In the genomic region with DNA sequence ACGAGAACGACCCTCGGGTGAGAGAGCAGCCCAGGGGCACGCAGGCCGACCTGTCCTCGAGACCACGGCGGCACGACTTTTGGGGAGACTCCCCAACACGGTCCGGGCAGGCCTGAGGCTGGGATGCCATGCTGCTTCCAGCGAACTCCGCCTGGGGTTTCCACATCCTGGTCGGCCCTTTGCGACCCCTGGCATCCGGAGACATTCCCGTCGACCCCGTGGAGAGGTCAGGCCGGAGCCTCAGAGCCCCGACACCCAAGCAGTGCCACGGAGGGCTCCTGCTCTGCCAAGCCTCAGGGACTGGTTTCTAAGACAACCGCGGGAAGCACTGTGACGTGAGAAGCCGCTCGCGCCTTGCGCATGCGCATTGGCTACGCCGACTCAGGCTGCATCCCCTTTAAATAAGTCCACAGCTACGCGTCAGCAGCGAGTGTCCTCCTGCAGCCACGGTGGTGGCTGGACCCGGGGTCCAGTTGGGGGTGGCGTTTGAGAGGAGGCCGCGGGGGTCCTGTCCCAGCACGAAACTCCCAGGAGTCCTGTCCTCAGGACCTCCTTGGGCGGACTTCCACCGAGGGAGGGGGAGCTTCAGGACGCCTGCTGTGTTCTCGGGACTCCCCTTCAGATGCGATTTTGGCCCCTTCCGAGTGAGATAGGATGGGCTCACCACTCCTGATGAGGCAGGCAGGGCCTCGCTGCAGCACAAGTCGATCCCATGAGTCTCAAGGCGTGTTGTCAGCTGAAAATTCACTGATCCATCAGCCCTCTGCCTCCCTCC, we compare ENCODE assay signal across 10 cellular contexts.
DNase-seq lines count a peak whose midpoint lies in the region; FAIRE-seq lines count a peak whose summit lies in the region.
"Had no signal": no experiment of that assay in that cellular context is flagged by ENCODE, and none has a peak within 500 bp of the region (broad histone marks: within the 10 kb centered on the region; RNA-seq: fewer than 3 reads in every experiment).

No MANE protein-coding gene starts in this region.

- no peak overlapping the region for H4K5ac ChIP-seq in mesendoderm (ENCODE audit: low read length)

- H3K4ac ChIP-seq in mesendoderm (ENCODE audit: low read depth, low read length): no peak overlapping the region

- H4K8ac ChIP-seq in mesendoderm (ENCODE audit: low read depth, low read length): no peak overlapping the region

- H3K79me1 ChIP-seq in mesendoderm (ENCODE audit: low read length): no peaks in the 10 kb centered on the region

- no peak overlapping the region for H2BK120ac ChIP-seq in mesendoderm (ENCODE audit: low read depth, low read length)

- H3K18ac ChIP-seq in mesendoderm (ENCODE audit: low read length): no peak overlapping the region

- no peak overlapping the region for H3K4me2 ChIP-seq in mesendoderm (ENCODE audit: low read length)

- no peaks in the 10 kb centered on the region for H3K36me3 ChIP-seq in mesendoderm (ENCODE audit: control insufficient read depth, insufficient read depth, low read length)
- H3K36me3 ChIP-seq: vagina had no signal

- no peak overlapping the region for H2BK15ac ChIP-seq in mesendoderm (replicated peaks; ENCODE audit: low read depth)

- no peaks in the 10 kb centered on the region for H3K79me2 ChIP-seq in mesendoderm (ENCODE audit: control insufficient read depth, insufficient read depth, low read length)

- H2AK5ac ChIP-seq in mesendoderm (ENCODE audit: low read length): no peak overlapping the region

- FAIRE-seq in frontal cortex (lab: Jason Lieb, UNC): no peak

- DNase-seq in SK-N-DZ (ENCODE audit: low spot score) (peak; percentile 69), activated T-cell treated with anti-CD3 and anti-CD28 coated beads for 1 hour (ENCODE audit: low read depth) (peak; percentile 33), iPS-NIHi11 (ENCODE audit: low spot score) (peak; percentile 1), frontal cortex (ENCODE audit: low spot score in 2 of 2) (no peak), DMS79 treated with DMSO at 0.1 percent for 48 hours (lab: John Stamatoyannopoulos, UW) (no peak), mesendoderm (no peak)
- peak; percentile 16 for DNase-seq in stimulated activated CD8-positive, alpha-beta memory T cell treated with anti-CD3 and anti-CD28 coated beads, Interleukin-12 subunit alpha, Interleukin-12 subunit beta, amount 100 ng/mL, for 1 hour (ENCODE audit: low read depth)
- DNase-seq: GOT3, nephron progenitor cell had no signal

- H3K23ac ChIP-seq in mesendoderm (ENCODE audit: low read length): no peak overlapping the region

- no peaks in the 10 kb centered on the region for H3K4me1 ChIP-seq in mesendoderm (ENCODE audit: control insufficient read depth, low read depth, low read length)
- H3K4me1 ChIP-seq: vagina had no signal

- H2BK5ac ChIP-seq in mesendoderm (ENCODE audit: low read length): no peak overlapping the region

- H3K56ac ChIP-seq in mesendoderm (ENCODE audit: low read length): no peak overlapping the region

- no CpG with 5 or more reads among the region's 50 CpGs for WGBS in mesendoderm (ENCODE audit: extremely low coverage, insufficient coverage, low lambda C conversion rate)

- no peak overlapping the region for H3K9ac ChIP-seq in mesendoderm (ENCODE audit: low read length)

- H3K27me3 ChIP-seq in mesendoderm (ENCODE audit: insufficient read depth, low read length, poor library complexity): no peaks in the 10 kb centered on the region
- H3K27me3 ChIP-seq: vagina had no signal

- no peak overlapping the region for H3K4me3 ChIP-seq in mesendoderm (ENCODE audit: low read length)
- H3K4me3 ChIP-seq: vagina had no signal

- no peak overlapping the region for H3K27ac ChIP-seq in mesendoderm (ENCODE audit: low read depth, low read length)
- H3K27ac ChIP-seq: vagina had no signal

Comparison
In these comparisons a context has a peak if more than half of its experiments do, and no peak if none do; other contexts are left out.
1. DNase-seq: peak in SK-N-DZ (single experiment), activated T-cell treated with anti-CD3 and anti-CD28 coated beads for 1 hour (single experiment), iPS-NIHi11 (single experiment) and stimulated activated CD8-positive, alpha-beta memory T cell treated with anti-CD3 and anti-CD28 coated beads, Interleukin-12 subunit alpha, Interleukin-12 subunit beta, amount 100 ng/mL, for 1 hour (single experiment); none in frontal cortex (0 of 2), DMS79 treated with DMSO at 0.1 percent for 48 hours (single experiment) and mesendoderm (single experiment).